Comparison of ENCODE assay signal across 8 cellular contexts in the genomic region with DNA sequence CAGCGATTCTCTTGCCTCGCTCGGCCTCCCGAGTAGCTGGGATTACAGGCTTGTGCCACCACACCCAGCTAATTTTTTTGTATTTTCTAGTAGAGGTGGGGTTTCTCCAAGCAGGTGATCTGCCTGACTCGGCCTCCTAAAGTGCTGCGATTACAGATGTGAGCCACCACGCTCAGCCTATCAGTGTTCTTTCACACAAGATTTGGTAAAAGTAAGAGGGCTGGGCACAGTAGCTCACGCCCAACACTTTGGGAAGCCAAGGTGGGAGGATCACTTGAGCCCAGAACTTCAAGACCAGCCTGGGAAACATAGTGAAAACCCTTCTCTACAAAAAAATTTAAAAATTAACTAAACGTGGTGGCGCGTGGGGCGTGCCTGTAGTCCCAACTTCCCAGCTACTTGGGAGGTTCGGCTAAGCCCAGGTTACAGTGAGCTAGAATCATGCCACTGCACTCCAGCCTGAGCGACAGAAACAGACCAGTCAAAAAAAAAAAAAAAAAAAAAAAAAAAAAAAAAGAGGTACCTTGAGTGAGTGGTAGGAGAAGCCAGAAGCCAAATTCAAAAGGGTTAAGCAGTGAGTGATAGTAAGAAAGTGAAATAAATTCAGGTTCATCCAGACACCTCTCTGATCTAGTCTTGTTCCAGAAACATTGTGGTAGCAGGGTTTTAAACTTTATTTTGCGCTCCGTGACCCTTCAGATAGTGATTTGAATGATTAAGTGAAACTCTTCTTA. TPM values are rescaled to one million over a fixed set of nuclear protein-coding genes. Genes with fewer than 3 reads are reported as not detected.
DNase-seq lines count a peak whose midpoint lies in the region; ATAC-seq and TF ChIP-seq lines count a peak whose summit lies in the region.

No MANE protein-coding gene starts in this region.

- peaks cover 13% of the 10 kb centered on the region for H3K36me3 ChIP-seq in BJ (ENCODE audit: control insufficient read depth, insufficient read depth, low read length)
- peaks cover 8% of the 10 kb centered on the region for H3K36me3 ChIP-seq in effector memory CD4-positive, alpha-beta T cell (ENCODE audit: control insufficient read depth, insufficient read depth, low read length)

- H3K27me3 ChIP-seq in BJ (ENCODE audit: control insufficient read depth, insufficient read depth, low read length): no peaks in the 10 kb centered on the region
- no peaks in the 10 kb centered on the region for H3K27me3 ChIP-seq in effector memory CD4-positive, alpha-beta T cell (replicated peaks; ENCODE audit: control insufficient read depth, insufficient read depth, low read length, poor library complexity, severe bottlenecking)

- POLR2A ChIA-PET in BJ (lab: Charles Lee): no interaction called here

- no peak for TF ChIP-seq CTCF in BJ (IDR thresholded peaks at IDR 0.05; ENCODE audit: insufficient read depth, low read depth, low read length)
- TF ChIP-seq CTCF in NB4 (IDR thresholded peaks at IDR 0.05; ENCODE audit: low read depth, low read length): no peak
- no peak for TF ChIP-seq CTCF in nephron progenitor cell (IDR thresholded peaks at IDR 0.05)

- no peaks in the 10 kb centered on the region for H3K9me3 ChIP-seq in effector memory CD4-positive, alpha-beta T cell (ENCODE audit: control insufficient read depth, low read length)

- no peak for TF ChIP-seq POLR2A in NB4 (IDR thresholded peaks at IDR 0.05; ENCODE audit: extremely low read depth, insufficient read length)

- peaks cover 16% of the 10 kb centered on the region for H3K4me1 ChIP-seq in effector memory CD4-positive, alpha-beta T cell (ENCODE audit: control insufficient read depth, insufficient read depth, low read length, poor library complexity, severe bottlenecking)

- CTCF ChIA-PET in BJ (lab: Yijun Ruan, JAX): interaction anchor here (1.6 kb wide), 1 partner anchor 116 kb away, joined by 5 read pairs; no protein-coding TSS in a partner anchor

- H3K4me1 Mint-ChIP-seq in nephron progenitor cell: peaks cover 31% of the 10 kb centered on the region

- H3K4me3 ChIP-seq in BJ (ENCODE audit: low read depth, low read length) (peak overlapping the region; percentile 76), NB4 (ENCODE audit: low read depth, low read length) (peak overlapping the region; percentile 94)
- H3K4me3 ChIP-seq in effector memory CD4-positive, alpha-beta T cell (ENCODE audit: insufficient read depth, low read depth, low read length, poor library complexity, severe bottlenecking): peak overlapping the region; percentile 58

- ATAC-seq in HG03159 (IDR thresholded peaks at IDR 0.05; ENCODE audit: unreplicated experiment): no peak

- DNase-seq in BJ (ENCODE audit: low read depth): no peak
- no peak for DNase-seq in NB4 (ENCODE audit: low read depth)
- DNase-seq in effector memory CD4-positive, alpha-beta T cell: no peak
- no peak for DNase-seq in nephron progenitor cell
- no peak for DNase-seq in globus pallidus (ENCODE audit: low spot score)
- no peak for DNase-seq in activated CD4-positive, CD25-positive, alpha-beta regulatory T cell treated with anti-CD3 and anti-CD28 coated beads, Interleukin-2, amount 50 U/mL, for 72 hours
- no peak for DNase-seq in effector CD8-positive, alpha-beta T cell (lab: John Stamatoyannopoulos, UW)

- H3K27ac ChIP-seq in effector memory CD4-positive, alpha-beta T cell (ENCODE audit: insufficient read depth, low read length, poor library complexity, severe bottlenecking): peak overlapping the region; percentile 81

- H3K36me3 Mint-ChIP-seq in nephron progenitor cell (ENCODE audit: low read depth): peaks cover 28% of the 10 kb centered on the region

- peak overlapping the region; percentile 100 for H3K27ac Mint-ChIP-seq in nephron progenitor cell

- peaks cover 5% of the 10 kb centered on the region for H3K27me3 Mint-ChIP-seq in nephron progenitor cell (ENCODE audit: low read depth, poor library complexity)

- peak overlapping the region; percentile 96 for H3K4me3 Mint-ChIP-seq in nephron progenitor cell

- no peaks in the 10 kb centered on the region for H3K9me3 Mint-ChIP-seq in nephron progenitor cell

RNA-seq across cellular contexts. Expression of gene MRPL53, which starts 1.0 kb away (rescaled TPM):
- 38.9 and 41.2 TPM in 2 replicates for polyA plus RNA-seq in BJ (2011; rRNA removed)
- polyA minus RNA-seq in BJ (2011; rRNA and poly(A)+ RNA removed): 16.9 TPM in 2 replicates

RNA-seq across cellular contexts. Expression of gene MOGS, which starts 6.3 kb away (rescaled TPM):
- polyA plus RNA-seq in BJ (2011; rRNA removed): 35.5 and 59.5 TPM in 2 replicates
- 38.3 and 44.2 TPM in 2 replicates for polyA minus RNA-seq in BJ (2011; rRNA and poly(A)+ RNA removed)

RNA-seq across cellular contexts. Expression of gene CCDC142, which starts 11.3 kb away (rescaled TPM):
- polyA plus RNA-seq in BJ (2011; rRNA removed): 4.5 and 6.2 TPM in 2 replicates
- polyA minus RNA-seq in BJ (2011; rRNA and poly(A)+ RNA removed): 15.6 and 21.0 TPM in 2 replicates

RNA-seq across cellular contexts. Expression of gene TTC31, which starts 11.4 kb away (rescaled TPM):
- 19.4 and 26.0 TPM in 2 replicates for polyA plus RNA-seq in BJ (2011; rRNA removed)
- polyA minus RNA-seq in BJ (2011; rRNA and poly(A)+ RNA removed): 11.4 and 19.4 TPM in 2 replicates

RNA-seq across cellular contexts. Expression of gene WBP1, which starts 13.3 kb away (rescaled TPM):
- 55.7 and 92.0 TPM in 2 replicates for polyA plus RNA-seq in BJ (2011; rRNA removed)
- polyA minus RNA-seq in BJ (2011; rRNA and poly(A)+ RNA removed): 14.9 and 29.2 TPM in 2 replicates
